In genomic region chr3:46065294-46065705, GRCh38 we compare ENCODE assay signal across 8 cellular contexts. TPM values are rescaled to one million over a fixed set of nuclear protein-coding genes. Genes with fewer than 3 reads are reported as not detected.
DNase-seq lines count a peak whose midpoint lies in the region; ATAC-seq and TF ChIP-seq lines count a peak whose summit lies in the region.

No MANE protein-coding gene starts in this region.

- no peaks in the 10 kb centered on the region for H3K9me3 ChIP-seq in CD4-positive, alpha-beta T cell (ENCODE audit: control insufficient read depth, low read length)

- no peaks in the 10 kb centered on the region for H3K27me3 ChIP-seq in CD4-positive, alpha-beta T cell (ENCODE audit: control insufficient read depth, insufficient read depth, low read length)

- peaks cover under 1% of the 10 kb centered on the region for H3K27me3 Mint-ChIP-seq in CD4-positive, alpha-beta T cell

- POLR2A ChIA-PET in CD4-positive, alpha-beta T cell (lab: Charles Lee): interaction anchor here (0.7 to 2.5 kb wide), 18 partner anchors 12 to 474 kb away, joined by 3 to 29 read pairs (median 4); partner anchors contain the start of genes CCR5, CXCR6, FYCO1 and LZTFL1

- ATAC-seq in CD4-positive, alpha-beta T cell (ENCODE audit: poor library complexity): peak; percentile 84
- peak; percentile 58 for ATAC-seq in HG03066 (IDR thresholded peaks at IDR 0.05; ENCODE audit: low read depth, unreplicated experiment)
- no peak for ATAC-seq in GM21447 (IDR thresholded peaks at IDR 0.05; ENCODE audit: unreplicated experiment)

- peak overlapping the region; percentile 70 for H3K4me3 Mint-ChIP-seq in CD4-positive, alpha-beta T cell

- no peaks in the 10 kb centered on the region for H3K9me3 Mint-ChIP-seq in CD4-positive, alpha-beta T cell

- H3K4me1 Mint-ChIP-seq in CD4-positive, alpha-beta T cell (ENCODE audit: low read depth): peaks cover 69% of the 10 kb centered on the region

- peak; percentile 62 to 89 (median 70) for DNase-seq in CD4-positive, alpha-beta T cell
- DNase-seq in T-helper 1 cell (peak; percentile 62 to 84 (median 76)), astrocyte of the hippocampus (ENCODE audit: low read depth, low spot score) (peak; percentile 15), AG08396 (ENCODE audit: low spot score) (no peak), MV-4-11 (lab: John Stamatoyannopoulos, UW) (no peak)
- DNase-seq in stimulated activated CD4-positive, alpha-beta T cell treated with anti-CD3 and anti-CD28 coated beads, Interleukin-1b, Interleukin-23, amount 100 ng/mL, for 1 hour (ENCODE audit: low read depth in 2 of 2): peak; percentile 46 to 71

- H3K27ac Mint-ChIP-seq in CD4-positive, alpha-beta T cell: peak overlapping the region; percentile 87

- no peaks in the 10 kb centered on the region for H3K36me3 Mint-ChIP-seq in CD4-positive, alpha-beta T cell (ENCODE audit: low read depth)

- peak overlapping the region; percentile 17 for H3K27ac ChIP-seq in CD4-positive, alpha-beta T cell (ENCODE audit: low read depth, low read length)

- no peak for TF ChIP-seq CTCF in CD4-positive, alpha-beta T cell (IDR thresholded peaks at IDR 0.05)

- intact Hi-C loops in CD4-positive, alpha-beta T cell (cut with DNase I, micrococcal nuclease): loop anchor here in 1 of 2 experiments (1.0 kb wide), 1 partner anchor 70 kb away; the partner anchor contains the start of gene FYCO1

- CTCF ChIA-PET in CD4-positive, alpha-beta T cell (lab: Charles Lee): interaction anchor here (1.1 to 2.4 kb wide), 4 partner anchors 10 to 127 kb away, joined by 5 to 17 read pairs (median 7); partner anchors contain the start of gene CXCR6

RNA-seq across cellular contexts. Expression of gene XCR1, which starts 38.0 kb away (rescaled TPM):
- total RNA-seq in CD4-positive, alpha-beta T cell: under 1 TPM; 0.14 to 0.20 TPM

Comparison
In these comparisons a context has a peak if more than half of its experiments do, and no peak if none do; other contexts are left out.
1. DNase-seq: peak in CD4-positive, alpha-beta T cell (10 of 10), T-helper 1 cell (5 of 5), astrocyte of the hippocampus (single experiment) and stimulated activated CD4-positive, alpha-beta T cell treated with anti-CD3 and anti-CD28 coated beads, Interleukin-1b, Interleukin-23, amount 100 ng/mL, for 1 hour (2 of 2); none in AG08396 (single experiment) and MV-4-11 (single experiment).